1 cellular context compared by ENCODE assay signal in the genomic region with DNA sequence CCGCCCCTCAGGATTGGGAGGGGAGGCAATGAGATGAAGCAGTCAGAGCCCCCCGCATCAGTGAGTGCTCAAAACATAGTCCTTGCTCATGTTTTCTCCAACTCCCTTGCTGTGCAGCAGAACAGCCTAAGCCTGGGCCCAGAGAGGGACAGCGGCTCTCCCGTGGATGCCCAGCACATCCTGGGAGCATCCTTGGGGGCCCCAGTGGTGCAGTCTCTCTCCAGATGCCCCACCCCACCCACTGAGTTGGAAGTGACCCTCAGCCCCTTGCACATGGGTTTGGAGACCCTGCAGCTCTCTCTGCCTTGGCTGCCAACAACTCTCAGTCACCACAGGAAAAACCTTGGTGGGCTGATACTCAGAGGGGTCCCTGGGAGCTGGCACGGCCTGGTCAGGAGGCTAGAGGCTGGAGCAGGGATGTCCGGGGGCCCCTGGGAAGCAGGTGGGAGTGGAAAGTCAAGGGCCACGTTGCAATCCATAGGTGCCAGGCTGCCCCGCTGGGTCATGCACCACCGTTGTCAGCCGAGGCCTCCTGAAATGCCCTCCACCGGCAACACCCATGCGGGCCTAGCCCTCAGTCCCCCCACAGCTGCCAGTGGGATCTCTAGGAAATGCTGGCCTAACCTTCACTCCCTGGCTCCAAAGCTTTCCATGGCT.
TF ChIP-seq lines count a peak whose summit lies in the region.

No MANE protein-coding gene starts in this region.

TF ChIP-seq in HepG2, 621 proteins besides CTCF, POLR2A, EP300 and RAD21:
- TF ChIP-seq, protein P1, sequence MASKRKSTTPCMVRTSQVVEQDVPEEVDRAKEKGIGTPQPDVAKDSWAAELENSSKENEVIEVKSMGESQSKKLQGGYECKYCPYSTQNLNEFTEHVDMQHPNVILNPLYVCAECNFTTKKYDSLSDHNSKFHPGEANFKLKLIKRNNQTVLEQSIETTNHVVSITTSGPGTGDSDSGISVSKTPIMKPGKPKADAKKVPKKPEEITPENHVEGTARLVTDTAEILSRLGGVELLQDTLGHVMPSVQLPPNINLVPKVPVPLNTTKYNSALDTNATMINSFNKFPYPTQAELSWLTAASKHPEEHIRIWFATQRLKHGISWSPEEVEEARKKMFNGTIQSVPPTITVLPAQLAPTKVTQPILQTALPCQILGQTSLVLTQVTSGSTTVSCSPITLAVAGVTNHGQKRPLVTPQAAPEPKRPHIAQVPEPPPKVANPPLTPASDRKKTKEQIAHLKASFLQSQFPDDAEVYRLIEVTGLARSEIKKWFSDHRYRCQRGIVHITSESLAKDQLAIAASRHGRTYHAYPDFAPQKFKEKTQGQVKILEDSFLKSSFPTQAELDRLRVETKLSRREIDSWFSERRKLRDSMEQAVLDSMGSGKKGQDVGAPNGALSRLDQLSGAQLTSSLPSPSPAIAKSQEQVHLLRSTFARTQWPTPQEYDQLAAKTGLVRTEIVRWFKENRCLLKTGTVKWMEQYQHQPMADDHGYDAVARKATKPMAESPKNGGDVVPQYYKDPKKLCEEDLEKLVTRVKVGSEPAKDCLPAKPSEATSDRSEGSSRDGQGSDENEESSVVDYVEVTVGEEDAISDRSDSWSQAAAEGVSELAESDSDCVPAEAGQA (IDR thresholded peaks at IDR 0.05; ENCODE audit: low read depth): no peak
- TF ChIP-seq, protein P1 (CRISPR knock-in tag; IDR thresholded peaks at IDR 0.05; ENCODE audit: borderline replicate concordance): no peak
- TF ChIP-seq, protein P2, sequence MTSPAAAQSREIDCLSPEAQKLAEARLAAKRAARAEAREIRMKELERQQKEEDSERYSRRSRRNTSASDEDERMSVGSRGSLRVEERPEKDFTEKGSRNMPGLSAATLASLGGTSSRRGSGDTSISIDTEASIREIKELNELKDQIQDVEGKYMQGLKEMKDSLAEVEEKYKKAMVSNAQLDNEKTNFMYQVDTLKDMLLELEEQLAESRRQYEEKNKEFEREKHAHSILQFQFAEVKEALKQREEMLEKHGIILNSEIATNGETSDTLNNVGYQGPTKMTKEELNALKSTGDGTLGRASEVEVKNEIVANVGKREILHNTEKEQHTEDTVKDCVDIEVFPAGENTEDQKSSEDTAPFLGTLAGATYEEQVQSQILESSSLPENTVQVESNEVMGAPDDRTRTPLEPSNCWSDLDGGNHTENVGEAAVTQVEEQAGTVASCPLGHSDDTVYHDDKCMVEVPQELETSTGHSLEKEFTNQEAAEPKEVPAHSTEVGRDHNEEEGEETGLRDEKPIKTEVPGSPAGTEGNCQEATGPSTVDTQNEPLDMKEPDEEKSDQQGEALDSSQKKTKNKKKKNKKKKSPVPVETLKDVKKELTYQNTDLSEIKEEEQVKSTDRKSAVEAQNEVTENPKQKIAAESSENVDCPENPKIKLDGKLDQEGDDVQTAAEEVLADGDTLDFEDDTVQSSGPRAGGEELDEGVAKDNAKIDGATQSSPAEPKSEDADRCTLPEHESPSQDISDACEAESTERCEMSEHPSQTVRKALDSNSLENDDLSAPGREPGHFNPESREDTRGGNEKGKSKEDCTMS (CRISPR knock-in tag; conservative IDR thresholded peaks at IDR 0.05): no peak
- TF ChIP-seq ZNF768 (CRISPR knock-in tag; IDR thresholded peaks at IDR 0.05): peak; percentile 93
- TF ChIP-seq YY1 (IDR thresholded peaks at IDR 0.05; ENCODE audit: insufficient read depth, insufficient replicate concordance, low read depth, low read length): no peak
- no peak for TF ChIP-seq PHF5A (CRISPR knock-in tag; IDR thresholded peaks at IDR 0.05; ENCODE audit: low read depth, unreplicated experiment)
TF ChIP-seq in HepG2: peak in this region for 1.
